ENCODE assay signal across 24 cellular contexts in the genomic region with DNA sequence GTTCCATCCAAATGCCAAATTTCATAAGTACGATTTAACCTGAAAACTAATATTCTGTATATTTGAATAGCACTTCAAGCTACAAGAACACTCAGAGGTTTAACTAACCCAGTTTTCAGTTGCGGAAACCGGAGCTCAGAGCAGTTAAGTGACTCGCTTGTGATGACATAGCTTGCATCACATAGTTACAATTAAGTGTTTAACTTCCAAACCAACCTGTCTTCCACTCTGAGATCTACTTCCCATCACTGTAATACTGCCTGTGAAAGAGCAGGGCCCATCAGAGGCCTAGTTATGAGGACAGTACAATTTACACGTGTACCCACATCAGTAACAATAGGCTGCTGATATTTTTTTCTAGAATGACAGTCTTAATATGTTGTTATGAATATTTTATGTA.
"Had no signal": no experiment of that assay in that cellular context is flagged by ENCODE, and none has a peak within 500 bp of the region (broad histone marks: within the 10 kb centered on the region; RNA-seq: fewer than 3 reads in every experiment).

No MANE protein-coding gene starts in this region.

- ATAC-seq: gastrocnemius medialis; left cardiac atrium; naive thymus-derived CD8-positive, alpha-beta T cell; sciatic nerve; stimulated activated naive B cell treated with anti-CD40 and anti-IgM and Interleukin-4, amounts not matched to agents 10 μg/mL and 1 μg/mL and 100 μg/mL, for 72 hours had no signal

- H3K9ac ChIP-seq: neural progenitor cell had no signal

- H3K4me1 ChIP-seq: gastrocnemius medialis, neural progenitor cell, testis, vagina had no signal

- H3K27ac ChIP-seq: gastrocnemius medialis, neural progenitor cell, testis, vagina had no signal

- H3K4me3 ChIP-seq: gastrocnemius medialis, neural progenitor cell, smooth muscle cell, testis, vagina had no signal

- H3K36me3 ChIP-seq: gastrocnemius medialis, neural progenitor cell, vagina had no signal

- H3K27me3 ChIP-seq: gastrocnemius medialis, neural progenitor cell, testis, vagina had no signal

- DNase-seq: activated CD4-positive, alpha-beta T cell treated with anti-CD3 and anti-CD28 coated beads for 1 hour; activated CD4-positive, alpha-beta T cell treated with anti-CD3 and anti-CD28 coated beads, Interleukin-2, amount 50 U/mL, for 1 hour; activated gamma-delta T cell treated with Interleukin-2 at 50 U/mL for 16 hours; activated T-cell treated with anti-CD3 and anti-CD28 coated beads, Interleukin-2, amount 50 U/mL, for 1 hour; aorta; dermis blood vessel endothelial cell; effector CD8-positive, alpha-beta T cell; gastrocnemius medialis; head of caudate nucleus; hypothalamus; islet precursor cell; left cardiac atrium; naive thymus-derived CD8-positive, alpha-beta T cell; posterior cingulate gyrus; stimulated activated CD4-positive, alpha-beta T cell treated with anti-CD3 and anti-CD28 coated beads, Interleukin-2, amount 100 ng/mL, for 48 hours; stimulated activated CD8-positive, alpha-beta memory T cell treated with anti-CD3 and anti-CD28 coated beads, Interleukin-4, amount 100 ng/mL, for 48 hours; stimulated activated naive B cell treated with anti-CD40 and anti-IgM and Interleukin-4, amounts not matched to agents 10 μg/mL and 1 μg/mL and 100 μg/mL, for 72 hours; T-helper 9 cell; testis; trophoblast cell had no signal

- H3K4me2 ChIP-seq: neural progenitor cell, smooth muscle cell had no signal
